ENCODE assay signal across 1 cellular context in genomic region chr11:70557742-70558485, GRCh38.
TF ChIP-seq lines count a peak whose summit lies in the region.

No MANE protein-coding gene starts in this region.

TF ChIP-seq in HCT116, 20 proteins besides CTCF, POLR2A, EP300 and RAD21:
- no peak for TF ChIP-seq YY1 (IDR thresholded peaks at IDR 0.05; ENCODE audit: extremely low read depth, insufficient replicate concordance, low read depth, low read length)
- TF ChIP-seq ATF3 (IDR thresholded peaks at IDR 0.05), result no peak
- no peak for TF ChIP-seq CBX3 (IDR thresholded peaks at IDR 0.05; ENCODE audit: low read depth)
- TF ChIP-seq, protein P1, sequence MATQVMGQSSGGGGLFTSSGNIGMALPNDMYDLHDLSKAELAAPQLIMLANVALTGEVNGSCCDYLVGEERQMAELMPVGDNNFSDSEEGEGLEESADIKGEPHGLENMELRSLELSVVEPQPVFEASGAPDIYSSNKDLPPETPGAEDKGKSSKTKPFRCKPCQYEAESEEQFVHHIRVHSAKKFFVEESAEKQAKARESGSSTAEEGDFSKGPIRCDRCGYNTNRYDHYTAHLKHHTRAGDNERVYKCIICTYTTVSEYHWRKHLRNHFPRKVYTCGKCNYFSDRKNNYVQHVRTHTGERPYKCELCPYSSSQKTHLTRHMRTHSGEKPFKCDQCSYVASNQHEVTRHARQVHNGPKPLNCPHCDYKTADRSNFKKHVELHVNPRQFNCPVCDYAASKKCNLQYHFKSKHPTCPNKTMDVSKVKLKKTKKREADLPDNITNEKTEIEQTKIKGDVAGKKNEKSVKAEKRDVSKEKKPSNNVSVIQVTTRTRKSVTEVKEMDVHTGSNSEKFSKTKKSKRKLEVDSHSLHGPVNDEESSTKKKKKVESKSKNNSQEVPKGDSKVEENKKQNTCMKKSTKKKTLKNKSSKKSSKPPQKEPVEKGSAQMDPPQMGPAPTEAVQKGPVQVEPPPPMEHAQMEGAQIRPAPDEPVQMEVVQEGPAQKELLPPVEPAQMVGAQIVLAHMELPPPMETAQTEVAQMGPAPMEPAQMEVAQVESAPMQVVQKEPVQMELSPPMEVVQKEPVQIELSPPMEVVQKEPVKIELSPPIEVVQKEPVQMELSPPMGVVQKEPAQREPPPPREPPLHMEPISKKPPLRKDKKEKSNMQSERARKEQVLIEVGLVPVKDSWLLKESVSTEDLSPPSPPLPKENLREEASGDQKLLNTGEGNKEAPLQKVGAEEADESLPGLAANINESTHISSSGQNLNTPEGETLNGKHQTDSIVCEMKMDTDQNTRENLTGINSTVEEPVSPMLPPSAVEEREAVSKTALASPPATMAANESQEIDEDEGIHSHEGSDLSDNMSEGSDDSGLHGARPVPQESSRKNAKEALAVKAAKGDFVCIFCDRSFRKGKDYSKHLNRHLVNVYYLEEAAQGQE (IDR thresholded peaks at IDR 0.05; ENCODE audit: low read depth), result no peak
- TF ChIP-seq ZFX (IDR thresholded peaks at IDR 0.05), result no peak
